ENCODE assay signal across 18 cellular contexts in genomic region chr10:75950307-75950706, GRCh38.
"Had no signal": no experiment of that assay in that cellular context is flagged by ENCODE, and none has a peak within 500 bp of the region (broad histone marks: within the 10 kb centered on the region; RNA-seq: fewer than 3 reads in every experiment).

No MANE protein-coding gene starts in this region.

- H3K36me3 ChIP-seq: SJSA1 had no signal

- H3K9me3 ChIP-seq: SJSA1 had no signal

- H3K4me3 ChIP-seq: SJSA1, SK-N-MC had no signal

- H3K27me3 ChIP-seq: SJSA1 had no signal

- FAIRE-seq: RCC 7860 had no signal

- H3K4me1 ChIP-seq: SJSA1 had no signal

- H3K27ac ChIP-seq: SJSA1, SK-N-MC had no signal

- DNase-seq: KBM-7, NCI-H1048, NCI-H1105, NCI-H1417, NCI-H1436 treated with DMSO at 0.1 percent for 48 hours, NCI-H1694, NCI-H187 treated with DMSO at 0.1 percent for 48 hours, NCI-H2029 treated with DMSO at 0.1 percent for 48 hours, NCI-H2171 treated with DMSO at 0.1 percent for 48 hours, NCI-H345, NCI-H526 treated with DMSO at 0.1 percent for 48 hours, NCI-H748 treated with DMSO at 0.1 percent for 48 hours, Right ventricle myocardium superior, RPMI8226, SIG-M5 had no signal
